Comparison of ENCODE assay signal across 12 cellular contexts in the genomic region with DNA sequence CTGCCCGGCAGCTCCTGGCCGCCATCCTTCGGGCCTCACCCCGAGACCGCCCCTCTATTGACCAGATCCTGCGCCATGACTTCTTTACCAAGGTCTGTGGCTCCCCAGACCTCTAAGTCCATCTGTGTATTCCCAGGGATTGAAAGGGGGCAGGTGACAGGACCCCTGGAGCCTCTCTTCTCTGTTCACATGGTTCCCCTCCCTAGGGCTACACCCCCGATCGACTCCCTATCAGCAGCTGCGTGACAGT. TPM values are rescaled to one million over a fixed set of nuclear protein-coding genes. Genes with fewer than 3 reads are reported as not detected.
DNase-seq lines count a peak whose midpoint lies in the region; ATAC-seq and TF ChIP-seq lines count a peak whose summit lies in the region.
"Had no signal": no experiment of that assay in that cellular context is flagged by ENCODE, and none has a peak within 500 bp of the region (broad histone marks: within the 10 kb centered on the region; RNA-seq: fewer than 3 reads in every experiment).

No MANE protein-coding gene starts in this region.

- H3K4me2 ChIP-seq in IMR-90 (ENCODE audit: low read depth, low read length) (no peak overlapping the region), neural cell (ENCODE audit: low read length) (no peak overlapping the region)

- no peak overlapping the region for H4K8ac ChIP-seq in IMR-90 (ENCODE audit: low read depth in 2 of 2, low read length in 2 of 2)

- peak overlapping the region; percentile 95; the same call in 1 of the 2 replicates for H3K4ac ChIP-seq in IMR-90 (ENCODE audit: low read depth, low read length)

- H3K9me2 ChIP-seq in neural cell (ENCODE audit: insufficient read depth, low read length) = no peaks in the 10 kb centered on the region

- H4K5ac ChIP-seq in IMR-90 (ENCODE audit: low read depth, low read length) = no peak overlapping the region

- H2BK20ac ChIP-seq in IMR-90 (ENCODE audit: low read depth, low read length) = no peak overlapping the region

- H3K9ac ChIP-seq in IMR-90 (ENCODE audit: low read depth, low read length) (no peak overlapping the region), neural cell (ENCODE audit: low read length) (peak overlapping the region; percentile 68)

- H2BK5ac ChIP-seq in IMR-90 (ENCODE audit: low read depth, low read length, poor library complexity, severe bottlenecking) = no peak overlapping the region

- H2BK120ac ChIP-seq in IMR-90 (ENCODE audit: low read depth, low read length) = no peak overlapping the region

- TF ChIP-seq RAD21 in IMR-90 (IDR thresholded peaks at IDR 0.05; ENCODE audit: low read length) (no peak), neural cell (conservative IDR thresholded peaks at IDR 0.05) (no peak)

- BruUV-seq in IMR-90 (replicated peaks; lab: Mats Ljungman, UMichigan) = no TSS peak

- intact Hi-C loops in IMR-90 (cut with micrococcal nuclease) = loop anchor here (10.0 kb wide), 1 partner anchor 502 kb away; no protein-coding TSS in a partner anchor

- in situ Hi-C loops in IMR-90 (cut with MboI; ENCODE audit: low sequenced_read_pairs) = no loop called here

- no peak for TF ChIP-seq CTCF in AG04450 (IDR thresholded peaks at IDR 0.05; ENCODE audit: low read depth, low read length)
- no peak for TF ChIP-seq CTCF in IMR-90 (conservative IDR thresholded peaks at IDR 0.05; ENCODE audit: low read depth, low read length)
- no peak for TF ChIP-seq CTCF in coronary artery (IDR thresholded peaks at IDR 0.05)
- no peak for TF ChIP-seq CTCF in neural cell (IDR thresholded peaks at IDR 0.05; ENCODE audit: poor library complexity, severe bottlenecking)

- TF ChIP-seq EP300 in neural cell (conservative IDR thresholded peaks at IDR 0.05; ENCODE audit: poor library complexity, severe bottlenecking) = no peak

- no peaks in the 10 kb centered on the region for H3K79me2 ChIP-seq in neural cell (replicated peaks; ENCODE audit: insufficient read depth, low read length)

- DNase-seq in AG04450 (ENCODE audit: low read depth, low spot score) = no peak
- DNase-seq in IMR-90 = no peak
- no peak for DNase-seq in coronary artery (ENCODE audit: low spot score)
- DNase-seq in 8988T = no peak
- no peak for DNase-seq in iPS-NIHi7 (ENCODE audit: extremely low spot score)
- DNase-seq: NCI-H1694 treated with DMSO at 0.1 percent for 48 hours had no signal

- POLR2A ChIA-PET in AG04450 (lab: Yijun Ruan, JAX) = no interaction called here
- POLR2A ChIA-PET in IMR-90 (lab: Charles Lee; ENCODE audit: unreplicated experiment) = interaction anchor here (0.7 kb wide), 1 partner anchor 16 kb away, joined by 5 read pairs; no protein-coding TSS in a partner anchor

- H3K36me3 ChIP-seq in IMR-90 (ENCODE audit: control insufficient read depth, insufficient read depth, low read length) (peaks cover 37% of the 10 kb centered on the region), neural cell (ENCODE audit: insufficient read depth, low read length) (no peaks in the 10 kb centered on the region)

- H4K20me1 ChIP-seq in IMR-90 (ENCODE audit: insufficient read depth, low read length) = peaks cover 29% of the 10 kb centered on the region
- H4K20me1 ChIP-seq in neural cell (ENCODE audit: insufficient read depth) = no peaks in the 10 kb centered on the region

- H3K14ac ChIP-seq in IMR-90 (replicated peaks; ENCODE audit: low read depth, low read length) = no peak overlapping the region

- H2AK9ac ChIP-seq in IMR-90 (replicated peaks; ENCODE audit: low read depth, low read length, poor library complexity) = peak overlapping the region; percentile 22

- H3K27me3 ChIP-seq in AG04450 (ENCODE audit: control insufficient read depth, insufficient read depth, low read length) = no peaks in the 10 kb centered on the region
- no peaks in the 10 kb centered on the region for H3K27me3 ChIP-seq in IMR-90 (ENCODE audit: control insufficient read depth, insufficient read depth, low read length)
- H3K27me3 ChIP-seq in neural cell (ENCODE audit: insufficient read depth, low read depth, low read length) = no peaks in the 10 kb centered on the region

- H2AFZ ChIP-seq in IMR-90 (replicated peaks; ENCODE audit: low read length, poor library complexity) (no peak overlapping the region), neural cell (ENCODE audit: low read depth, low read length) (no peak overlapping the region)

- H2BK15ac ChIP-seq in IMR-90 (ENCODE audit: low read depth, low read length) = no peak overlapping the region

- H3K9me3 ChIP-seq in AG04450 (ENCODE audit: control insufficient read depth, insufficient read depth, low read length) (no peaks in the 10 kb centered on the region; the same call in 1 of the 2 replicates), IMR-90 (ENCODE audit: control insufficient read depth, insufficient read depth, low read length) (no peaks in the 10 kb centered on the region), neural cell (ENCODE audit: low read length) (no peaks in the 10 kb centered on the region)
- H3K9me3 ChIP-seq: HAP-1 had no signal

- peak overlapping the region; percentile 77 for H3K4me3 ChIP-seq in AG04450 (ENCODE audit: low read depth, low read length)
- no peak overlapping the region for H3K4me3 ChIP-seq in IMR-90 (ENCODE audit: insufficient read depth, low read depth, low read length)
- peak overlapping the region; percentile 93 for H3K4me3 ChIP-seq in coronary artery
- H3K4me3 ChIP-seq in neural cell (ENCODE audit: low read length) = peak overlapping the region; percentile 89
- H3K4me3 ChIP-seq: HAP-1 had no signal

- H3K9me1 ChIP-seq in IMR-90 (ENCODE audit: insufficient read depth, low read length) = peaks cover 12% of the 10 kb centered on the region

- WGBS in IMR-90 (ENCODE audit: extremely low coverage in 2 of 2, insufficient read length in 1 of 2), 2 experiments = no CpG with 5 or more reads among the region's 9 CpGs

- H3K23ac ChIP-seq in IMR-90 (ENCODE audit: low read depth, low read length) = peak overlapping the region; percentile 56

- H3K18ac ChIP-seq in IMR-90 (ENCODE audit: low read depth, low read length) = no peak overlapping the region

- ATAC-seq in IMR-90 (ENCODE audit: low read depth) (no peak), GM18505 (IDR thresholded peaks at IDR 0.05; ENCODE audit: unreplicated experiment) (no peak), GM19023 (IDR thresholded peaks at IDR 0.05; ENCODE audit: unreplicated experiment) (no peak)

- H2AK5ac ChIP-seq in IMR-90 (ENCODE audit: low read depth, low read length) = no peak overlapping the region

- dilution Hi-C loops in IMR-90 (cut with HindIII; ENCODE audit: low sequenced_read_pairs, unreplicated experiment) = no loop called here

- H3K4me1 ChIP-seq in IMR-90 (ENCODE audit: control insufficient read depth, insufficient read depth, low read length) = peaks cover 23% of the 10 kb centered on the region

- H3F3A ChIP-seq in neural cell (ENCODE audit: insufficient read depth, low read length, poor library complexity, severe bottlenecking) = no peaks in the 10 kb centered on the region

- CTCF ChIA-PET in AG04450 (lab: Charles Lee) (no interaction called here), IMR-90 (lab: Yijun Ruan, JAX) (no interaction called here)

- TF ChIP-seq POLR2A in IMR-90 (IDR thresholded peaks at IDR 0.05; ENCODE audit: low read depth, low read length) (no peak), GM18505 (IDR thresholded peaks at IDR 0.05; ENCODE audit: borderline replicate concordance, extremely low read depth, insufficient read depth, insufficient read length) (no peak)

- no peak overlapping the region for H3K27ac ChIP-seq in AG04450 (ENCODE audit: low read depth, low read length)
- H3K27ac ChIP-seq in IMR-90 (ENCODE audit: insufficient read depth, low read length) = no peak overlapping the region
- peak overlapping the region; percentile 56 to 97 for H3K27ac ChIP-seq in coronary artery
- H3K27ac ChIP-seq in neural cell (ENCODE audit: low read length) = no peak overlapping the region

- H3K79me1 ChIP-seq in IMR-90 (ENCODE audit: low read depth in 1 of 2, low read length in 2 of 2) = peaks cover 14 to 42% of the 10 kb centered on the region in 2 experiments; a peak in 3 of 4 replicates

- H4K91ac ChIP-seq in IMR-90 (ENCODE audit: insufficient read depth, low read depth, low read length) = no peak overlapping the region

- no peak overlapping the region for H3K56ac ChIP-seq in IMR-90 (ENCODE audit: extremely low read depth, insufficient read depth, low read length)

RNA-seq across cellular contexts. Expression of a gene that starts 2.8 kb away (rescaled TPM):
- polyA plus RNA-seq in AG04450 (2011; rRNA removed) (14.2 and 20.1 TPM in 2 replicates), IMR-90 (2012; rRNA removed) (51.6 and 52.5 TPM in 2 replicates), neural cell (8.3 and 12.1 TPM in 2 replicates)
- polyA minus RNA-seq in AG04450 (2011; rRNA and poly(A)+ RNA removed) = 17.2 and 22.6 TPM in 2 replicates
- 15.3 and 15.8 TPM in 2 replicates for total RNA-seq in IMR-90 (2012; rRNA removed)
- polyA plus RNA-seq in IMR-90 (2012; cell fraction: cytosol; rRNA removed) = 45.2 and 47.2 TPM in 2 replicates
- polyA plus RNA-seq in IMR-90 (2012; cell fraction: nucleus; rRNA removed; ENCODE audit: low replicate concordance) = 238 and 324 TPM in 2 replicates
- 6.0 and 6.8 TPM in 2 replicates for polyA minus RNA-seq in neural cell

RNA-seq across cellular contexts. Expression of a gene that starts 4.2 kb away (rescaled TPM):
- polyA plus RNA-seq in AG04450 (2011; rRNA removed) (not detected in 2 replicates), IMR-90 (2012; rRNA removed) (not detected in 2 replicates), neural cell (not detected in 2 replicates)
- not detected in 2 replicates for polyA minus RNA-seq in AG04450 (2011; rRNA and poly(A)+ RNA removed)
- total RNA-seq in IMR-90 (2012; rRNA removed) = 0.56 TPM in 1 of 2 replicates, not detected in the other
- 0.08 and 0.25 TPM in 2 replicates for polyA plus RNA-seq in IMR-90 (2012; cell fraction: cytosol; rRNA removed)
- 0.34 TPM in 1 of 2 replicates, not detected in the other for polyA plus RNA-seq in IMR-90 (2012; cell fraction: nucleus; rRNA removed; ENCODE audit: low replicate concordance)
- not detected in 2 replicates for polyA minus RNA-seq in neural cell
- total RNA-seq: Daoy, SK-MEL-5 had no signal

RNA-seq across cellular contexts. Expression of a gene that starts 5.3 kb away (rescaled TPM):
- polyA plus RNA-seq in AG04450 (2011; rRNA removed) = 6.9 and 7.3 TPM in 2 replicates
- 5.0 and 10.7 TPM in 2 replicates for polyA minus RNA-seq in AG04450 (2011; rRNA and poly(A)+ RNA removed)
- total RNA-seq in IMR-90 (2012; rRNA removed) = 0.56 and 0.90 TPM in 2 replicates
- 16.0 and 17.2 TPM in 2 replicates for polyA plus RNA-seq in IMR-90 (2012; rRNA removed)
- polyA plus RNA-seq in IMR-90 (2012; cell fraction: cytosol; rRNA removed) = 10.6 and 11.1 TPM in 2 replicates
- 141 and 200 TPM in 2 replicates for polyA plus RNA-seq in IMR-90 (2012; cell fraction: nucleus; rRNA removed; ENCODE audit: low replicate concordance)
- 0.16 TPM in 1 of 2 replicates, not detected in the other for polyA plus RNA-seq in neural cell
- not detected in 2 replicates for polyA minus RNA-seq in neural cell
- total RNA-seq: SK-MEL-5 had no signal

RNA-seq across cellular contexts. Expression of a gene that starts 15.0 kb away (rescaled TPM):
- 0.07 and 0.17 TPM in 2 replicates for polyA plus RNA-seq in AG04450 (2011; rRNA removed)
- polyA minus RNA-seq in AG04450 (2011; rRNA and poly(A)+ RNA removed) = not detected in 2 replicates
- total RNA-seq in IMR-90 (2012; rRNA removed) = not detected in 2 replicates
- 0.07 and 0.16 TPM in 2 replicates for polyA plus RNA-seq in IMR-90 (2012; rRNA removed)
- 0.06 and 0.12 TPM in 2 replicates for polyA plus RNA-seq in IMR-90 (2012; cell fraction: cytosol; rRNA removed)
- polyA plus RNA-seq in IMR-90 (2012; cell fraction: nucleus; rRNA removed; ENCODE audit: low replicate concordance) = 1.0 and 1.8 TPM in 2 replicates
- polyA plus RNA-seq in neural cell = not detected in 2 replicates
- not detected in 2 replicates for polyA minus RNA-seq in neural cell
- total RNA-seq: Daoy, SK-MEL-5 had no signal

RNA-seq across cellular contexts. Expression of a gene that starts 27.6 kb away (rescaled TPM):
- polyA plus RNA-seq in AG04450 (2011; rRNA removed) (2,661 and 2,755 TPM in 2 replicates), IMR-90 (2012; rRNA removed) (2,128 and 2,255 TPM in 2 replicates), neural cell (2,015 and 2,061 TPM in 2 replicates)
- 491 and 532 TPM in 2 replicates for polyA minus RNA-seq in AG04450 (2011; rRNA and poly(A)+ RNA removed)
- total RNA-seq in IMR-90 (2012; rRNA removed) = 1,837 and 2,171 TPM in 2 replicates
- polyA plus RNA-seq in IMR-90 (2012; cell fraction: cytosol; rRNA removed) = 2,467 and 3,082 TPM in 2 replicates
- 595 and 1,006 TPM in 2 replicates for polyA plus RNA-seq in IMR-90 (2012; cell fraction: nucleus; rRNA removed; ENCODE audit: low replicate concordance)
- 644 and 721 TPM in 2 replicates for polyA minus RNA-seq in neural cell

Comparison
In these comparisons a context has a peak if more than half of its experiments do, and no peak if none do; other contexts are left out.
1. H3K27ac ChIP-seq: peak in coronary artery (2 of 2); none in AG04450 (single experiment), IMR-90 (single experiment) and neural cell (single experiment).